Comparison of ENCODE assay signal across 2 cellular contexts in genomic region chr3:129614927-129615363, GRCh38.
TF ChIP-seq lines count a peak whose summit lies in the region.

No MANE protein-coding gene starts in this region.

TF ChIP-seq in SK-N-SH treated with all-trans-retinoic acid at 6 μM for 48 hours, 23 proteins besides CTCF, POLR2A, EP300 and RAD21 (continued from another document):
- TF ChIP-seq CREB5 (CRISPR knock-in tag; IDR thresholded peaks at IDR 0.05; ENCODE audit: low read depth) (no peak), POU6F1 (CRISPR knock-in tag; IDR thresholded peaks at IDR 0.05; ENCODE audit: borderline replicate concordance, low read depth) (no peak), TOX (CRISPR knock-in tag; IDR thresholded peaks at IDR 0.05; ENCODE audit: borderline replicate concordance) (no peak), CSRNP3 (CRISPR knock-in tag; IDR thresholded peaks at IDR 0.05) (no peak), TSHZ2 (CRISPR knock-in tag; IDR thresholded peaks at IDR 0.05) (no peak), ZNF8 (CRISPR knock-in tag; IDR thresholded peaks at IDR 0.05) (no peak), CSDC2 (CRISPR knock-in tag; IDR thresholded peaks at IDR 0.05) (no peak), ZC3H10 (CRISPR knock-in tag; IDR thresholded peaks at IDR 0.05) (no peak)
TF ChIP-seq in SK-N-SH treated with all-trans-retinoic acid at 6 μM for 48 hours: peak in this region for 0.

TF ChIP-seq in SK-N-SH, 30 proteins besides CTCF, POLR2A, EP300 and RAD21 (continued from another document):
- TF ChIP-seq FOXM1 (IDR thresholded peaks at IDR 0.05; ENCODE audit: low read depth) = no peak
- no peak for TF ChIP-seq NRF1 (IDR thresholded peaks at IDR 0.05; ENCODE audit: low read depth, low read length)
- no peak for TF ChIP-seq POLR2AphosphoS5 (IDR thresholded peaks at IDR 0.05; ENCODE audit: low read depth, low read length)
- TF ChIP-seq EZH2phosphoT487 (IDR thresholded peaks at IDR 0.05; ENCODE audit: borderline replicate concordance, low read depth) = no peak
- no peak for TF ChIP-seq FOXJ3 (CRISPR knock-in tag; IDR thresholded peaks at IDR 0.05)
- no peak for TF ChIP-seq RCOR1 (IDR thresholded peaks at IDR 0.05; ENCODE audit: low read length)
